Comparison of ENCODE assay signal across 33 cellular contexts in the genomic region with DNA sequence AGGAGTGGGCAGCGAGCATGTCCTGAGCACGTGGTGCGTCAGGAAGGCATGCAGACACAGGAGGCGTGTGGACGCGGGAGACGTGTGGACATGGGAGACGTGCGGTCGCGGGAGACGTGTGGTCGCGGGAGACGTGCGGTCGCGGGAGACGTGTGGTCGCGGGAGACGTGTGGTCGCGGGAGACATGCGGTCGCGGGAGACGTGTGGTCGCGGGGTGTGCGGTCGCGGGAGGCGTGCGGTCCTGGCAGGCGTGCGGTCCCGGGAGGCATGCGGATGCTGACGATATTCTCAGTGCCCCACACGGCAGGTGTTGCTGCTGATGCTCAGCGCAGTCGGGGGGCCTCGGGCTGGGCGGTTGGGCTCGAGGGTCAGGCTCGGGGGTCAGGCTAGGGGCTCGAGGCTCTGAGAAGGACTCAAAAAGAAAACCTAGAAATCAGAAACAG.
DNase-seq lines count a peak whose midpoint lies in the region; ATAC-seq, FAIRE-seq and TF ChIP-seq lines count a peak whose summit lies in the region.
"Had no signal": no experiment of that assay in that cellular context is flagged by ENCODE, and none has a peak within 500 bp of the region (broad histone marks: within the 10 kb centered on the region; RNA-seq: fewer than 3 reads in every experiment).

No MANE protein-coding gene starts in this region.

- peaks cover 0 to 7% of the 10 kb centered on the region in 2 experiments; a peak in 1 of 5 replicates for H3K4me1 ChIP-seq in K562 (replicated peaks in 1 of 2; ENCODE audit: control insufficient read depth in 2 of 2, insufficient read depth in 2 of 2, low read length in 2 of 2)
- H3K4me1 ChIP-seq in right cardiac atrium (ENCODE audit: control insufficient read depth, insufficient read depth, low read length), result no peaks in the 10 kb centered on the region
- H3K4me1 ChIP-seq: BE2C, pancreas had no signal

- H4K20me1 ChIP-seq in K562 (replicated peaks; ENCODE audit: control insufficient read depth, insufficient read depth, low read length), result no peaks in the 10 kb centered on the region

- H3K27me3 ChIP-seq in H7 (ENCODE audit: control insufficient read depth, insufficient read depth, low read length) (no peaks in the 10 kb centered on the region), K562 (ENCODE audit: control insufficient read depth in 2 of 2, insufficient read depth in 2 of 2, low read length in 2 of 2) (no peaks in the 10 kb centered on the region), right cardiac atrium (ENCODE audit: control insufficient read depth, insufficient read depth) (no peaks in the 10 kb centered on the region)
- H3K27me3 ChIP-seq: BE2C, pancreas had no signal

- no peak for TF ChIP-seq RAD21 in K562 (CRISPR knock-in tag; conservative IDR thresholded peaks at IDR 0.05 in 1 of 2, IDR thresholded peaks at IDR 0.05 in 1 of 2)

- in situ Hi-C loops in K562 (cut with MboI), result loop anchor here (5.0 kb wide), 1 partner anchor 36 kb away; no protein-coding TSS in a partner anchor

- POLR2A ChIA-PET in K562 (lab: Yijun Ruan, JAX), result interaction anchor here (0.5 to 0.7 kb wide), 2 partner anchors 13 to 661 kb away, joined by 3 read pairs; no protein-coding TSS in a partner anchor

- H3K79me2 ChIP-seq in K562 (ENCODE audit: control insufficient read depth, insufficient read depth, low read length), result no peaks in the 10 kb centered on the region

- BruUV-seq in K562 (replicated peaks; lab: Mats Ljungman, UMichigan), result no TSS peak

- WGBS in K562 (ENCODE audit: insufficient coverage, low coverage, missing lambda C conversion rate), result 97% methylated on average over 14 of the region's 48 CpGs
- WGBS in right cardiac atrium, result 97% methylated on average over 48 of the region's 48 CpGs

- no peak overlapping the region for H3K4me3 ChIP-seq in H7 (ENCODE audit: insufficient read depth, low read depth, low read length)
- H3K4me3 ChIP-seq in K562, result no peak overlapping the region
- no peak overlapping the region for H3K4me3 ChIP-seq in right cardiac atrium (ENCODE audit: low read length)
- H3K4me3 ChIP-seq: pancreas had no signal

- no peak overlapping the region for H3K9ac ChIP-seq in K562 (ENCODE audit: insufficient read depth in 1 of 2, low read depth in 2 of 2, low read length in 2 of 2)

- H2AFZ ChIP-seq in K562 (ENCODE audit: low read depth, low read length), result no peak overlapping the region

- H3K4me2 ChIP-seq in K562 (ENCODE audit: insufficient read depth, low read length), result no peak overlapping the region

- H3K27ac ChIP-seq in K562 (ENCODE audit: extremely low read depth, low read depth, low read length) (no peak overlapping the region), right cardiac atrium (ENCODE audit: low read length) (no peak overlapping the region)
- H3K27ac ChIP-seq: HL-60, pancreas had no signal

- H3K9me1 ChIP-seq in K562 (ENCODE audit: control insufficient read depth, insufficient read depth, low read length), result no peaks in the 10 kb centered on the region

- intact Hi-C loops in K562 (cut with micrococcal nuclease) (no loop called here), right cardiac atrium (cut with DNase I) (no loop called here), sciatic nerve (cut with DNase I) (no loop called here)

- peak; percentile 47 for DNase-seq in H7
- DNase-seq in K562 (ENCODE audit: extremely low read depth in 1 of 4, low spot score in 3 of 4), result no peak
- peak in 2 of 3 donors; percentile 43 to 48 for DNase-seq in right cardiac atrium
- peak; percentile 48 for DNase-seq in sciatic nerve (ENCODE audit: low spot score)
- DNase-seq in activated CD4-positive, alpha-beta T cell treated with anti-CD3 and anti-CD28 coated beads, Interleukin-2, amount 50 U/mL, for 4 hours, result no peak
- DNase-seq: ACHN; activated CD8-positive, alpha-beta memory T cell treated with anti-CD3 and anti-CD28 coated beads, Interleukin-2, amount 50 U/mL, for 4 hours; amygdala; BE2C; DMS 273 treated with DMSO at 0.1 percent for 48 hours; effector memory CD8-positive, alpha-beta T cell; EL; glutamatergic neuron; GOT3; Karpas-422; NCI-H1417 treated with DMSO at 0.1 percent for 48 hours; NCI-H2081; NCI-H526; OCI-M1; stimulated activated CD4-positive, alpha-beta T cell treated with anti-CD3 and anti-CD28 coated beads, Interleukin-12 subunit alpha, Interleukin-12 subunit beta, amount 100 ng/mL, for 4 hours; stimulated activated CD4-positive, alpha-beta T cell treated with anti-CD3 and anti-CD28 coated beads, Interleukin-2, amount 100 ng/mL, for 48 hours; stimulated activated naive CD8-positive, alpha-beta T cell treated with anti-CD3 and anti-CD28 coated beads, Interleukin-15, amount 100 ng/mL, for 72 hours had no signal

- no peak for FAIRE-seq in K562 (lab: Jason Lieb, UNC)
- FAIRE-seq: colon, GM19239, islet of Langerhans, pancreas, TTC549 had no signal

- ATAC-seq in K562 (no peak), right cardiac atrium (no peak), sciatic nerve (no peak), HG03442 (IDR thresholded peaks at IDR 0.05; ENCODE audit: unreplicated experiment) (no peak), HG02678 (IDR thresholded peaks at IDR 0.05; ENCODE audit: unreplicated experiment) (no peak)
- ATAC-seq: activated naive CD4-positive, alpha-beta T cell treated with anti-CD3 and anti-CD28 coated beads, Interleukin-2, amount 50 U/mL, for 72 hours; effector memory CD8-positive, alpha-beta T cell; pancreas; SK-N-SH treated with all-trans-retinoic acid at 6 μM for 48 hours; stimulated activated naive CD8-positive, alpha-beta T cell treated with anti-CD3 and anti-CD28 coated beads, Interleukin-15, amount 100 ng/mL, for 72 hours; T-helper 17 cell had no signal

- CTCF ChIA-PET in K562 (lab: Yijun Ruan, JAX; ENCODE audit: low intra/inter-chr PET ratio), result no interaction called here

- TF ChIP-seq EP300 in K562 (IDR thresholded peaks at IDR 0.05; ENCODE audit: low read length), result no peak

- no peak for TF ChIP-seq CTCF in K562 (IDR thresholded peaks at IDR 0.05 in 2 of 3, conservative IDR thresholded peaks at IDR 0.05 in 1 of 3; ENCODE audit: insufficient read depth in 2 of 3, low read depth in 1 of 3, low read length in 3 of 3)

- TF ChIP-seq POLR2A in K562 (conservative IDR thresholded peaks at IDR 0.05), result no peak

- H3K36me3 ChIP-seq in H7 (replicated peaks; ENCODE audit: control insufficient read depth, insufficient read depth, low read length) (no peaks in the 10 kb centered on the region), K562 (ENCODE audit: control insufficient read depth, insufficient read depth, low read length) (no peaks in the 10 kb centered on the region)
- H3K36me3 ChIP-seq: BE2C, pancreas had no signal

- H3K9me3 ChIP-seq in K562 (replicated peaks; ENCODE audit: control insufficient read depth, insufficient read depth, low read depth, low read length) (no peaks in the 10 kb centered on the region; the same call in 1 of the 2 replicates), right cardiac atrium (ENCODE audit: control insufficient read depth, low read length) (no peaks in the 10 kb centered on the region)
- H3K9me3 ChIP-seq: BE2C, pancreas had no signal

TF ChIP-seq in K562, 482 proteins besides CTCF, POLR2A, EP300 and RAD21 (continues in another document):
- TF ChIP-seq, protein P1, sequence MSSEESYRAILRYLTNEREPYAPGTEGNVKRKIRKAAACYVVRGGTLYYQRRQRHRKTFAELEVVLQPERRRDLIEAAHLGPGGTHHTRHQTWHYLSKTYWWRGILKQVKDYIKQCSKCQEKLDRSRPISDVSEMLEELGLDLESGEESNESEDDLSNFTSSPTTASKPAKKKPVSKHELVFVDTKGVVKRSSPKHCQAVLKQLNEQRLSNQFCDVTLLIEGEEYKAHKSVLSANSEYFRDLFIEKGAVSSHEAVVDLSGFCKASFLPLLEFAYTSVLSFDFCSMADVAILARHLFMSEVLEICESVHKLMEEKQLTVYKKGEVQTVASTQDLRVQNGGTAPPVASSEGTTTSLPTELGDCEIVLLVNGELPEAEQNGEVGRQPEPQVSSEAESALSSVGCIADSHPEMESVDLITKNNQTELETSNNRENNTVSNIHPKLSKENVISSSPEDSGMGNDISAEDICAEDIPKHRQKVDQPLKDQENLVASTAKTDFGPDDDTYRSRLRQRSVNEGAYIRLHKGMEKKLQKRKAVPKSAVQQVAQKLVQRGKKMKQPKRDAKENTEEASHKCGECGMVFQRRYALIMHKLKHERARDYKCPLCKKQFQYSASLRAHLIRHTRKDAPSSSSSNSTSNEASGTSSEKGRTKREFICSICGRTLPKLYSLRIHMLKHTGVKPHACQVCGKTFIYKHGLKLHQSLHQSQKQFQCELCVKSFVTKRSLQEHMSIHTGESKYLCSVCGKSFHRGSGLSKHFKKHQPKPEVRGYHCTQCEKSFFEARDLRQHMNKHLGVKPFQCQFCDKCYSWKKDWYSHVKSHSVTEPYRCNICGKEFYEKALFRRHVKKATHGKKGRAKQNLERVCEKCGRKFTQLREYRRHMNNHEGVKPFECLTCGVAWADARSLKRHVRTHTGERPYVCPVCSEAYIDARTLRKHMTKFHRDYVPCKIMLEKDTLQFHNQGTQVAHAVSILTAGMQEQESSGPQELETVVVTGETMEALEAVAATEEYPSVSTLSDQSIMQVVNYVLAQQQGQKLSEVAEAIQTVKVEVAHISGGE (CRISPR knock-in tag; IDR thresholded peaks at IDR 0.05), result no peak
- TF ChIP-seq ZNF764 (CRISPR knock-in tag; IDR thresholded peaks at IDR 0.05; ENCODE audit: low read depth), result no peak
- TF ChIP-seq, protein P2, sequence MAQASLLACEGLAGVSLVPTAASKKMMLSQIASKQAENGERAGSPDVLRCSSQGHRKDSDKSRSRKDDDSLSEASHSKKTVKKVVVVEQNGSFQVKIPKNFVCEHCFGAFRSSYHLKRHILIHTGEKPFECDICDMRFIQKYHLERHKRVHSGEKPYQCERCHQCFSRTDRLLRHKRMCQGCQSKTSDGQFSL (CRISPR knock-in tag; IDR thresholded peaks at IDR 0.05), result no peak
- TF ChIP-seq, protein P2 (tag; IDR thresholded peaks at IDR 0.05), result no peak

Comparison
In these comparisons a context has a peak if more than half of its experiments do, and no peak if none do; other contexts are left out.
1. DNase-seq: peak in H7 (single experiment), right cardiac atrium (2 of 3) and sciatic nerve (single experiment); none in K562 (0 of 4) and activated CD4-positive, alpha-beta T cell treated with anti-CD3 and anti-CD28 coated beads, Interleukin-2, amount 50 U/mL, for 4 hours (0 of 2).